In the genomic region with DNA sequence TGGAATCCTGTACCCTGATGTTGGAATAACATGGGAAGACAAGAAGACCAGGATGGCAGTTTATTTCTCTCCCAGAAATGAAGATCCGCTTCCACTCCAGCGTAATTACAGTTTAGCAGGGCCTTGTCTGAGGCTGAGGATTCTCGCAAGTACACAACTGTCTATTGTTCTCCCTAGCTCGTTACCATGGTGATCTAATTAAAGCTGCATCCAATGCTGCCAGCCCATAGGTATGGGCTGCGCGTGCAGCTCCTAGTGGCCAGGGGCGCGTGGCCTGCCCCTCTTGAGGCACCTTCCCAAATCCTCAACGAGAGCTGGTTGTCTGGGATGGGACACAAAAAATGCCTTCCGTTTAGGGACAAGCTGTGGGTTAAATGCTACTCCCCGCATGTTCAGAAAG, we compare ENCODE assay signal across 1 cellular context.
TF ChIP-seq lines count a peak whose summit lies in the region.

No MANE protein-coding gene starts in this region.

TF ChIP-seq in neural cell, 6 proteins besides CTCF, POLR2A, EP300 and RAD21:
- TF ChIP-seq, protein P1, sequence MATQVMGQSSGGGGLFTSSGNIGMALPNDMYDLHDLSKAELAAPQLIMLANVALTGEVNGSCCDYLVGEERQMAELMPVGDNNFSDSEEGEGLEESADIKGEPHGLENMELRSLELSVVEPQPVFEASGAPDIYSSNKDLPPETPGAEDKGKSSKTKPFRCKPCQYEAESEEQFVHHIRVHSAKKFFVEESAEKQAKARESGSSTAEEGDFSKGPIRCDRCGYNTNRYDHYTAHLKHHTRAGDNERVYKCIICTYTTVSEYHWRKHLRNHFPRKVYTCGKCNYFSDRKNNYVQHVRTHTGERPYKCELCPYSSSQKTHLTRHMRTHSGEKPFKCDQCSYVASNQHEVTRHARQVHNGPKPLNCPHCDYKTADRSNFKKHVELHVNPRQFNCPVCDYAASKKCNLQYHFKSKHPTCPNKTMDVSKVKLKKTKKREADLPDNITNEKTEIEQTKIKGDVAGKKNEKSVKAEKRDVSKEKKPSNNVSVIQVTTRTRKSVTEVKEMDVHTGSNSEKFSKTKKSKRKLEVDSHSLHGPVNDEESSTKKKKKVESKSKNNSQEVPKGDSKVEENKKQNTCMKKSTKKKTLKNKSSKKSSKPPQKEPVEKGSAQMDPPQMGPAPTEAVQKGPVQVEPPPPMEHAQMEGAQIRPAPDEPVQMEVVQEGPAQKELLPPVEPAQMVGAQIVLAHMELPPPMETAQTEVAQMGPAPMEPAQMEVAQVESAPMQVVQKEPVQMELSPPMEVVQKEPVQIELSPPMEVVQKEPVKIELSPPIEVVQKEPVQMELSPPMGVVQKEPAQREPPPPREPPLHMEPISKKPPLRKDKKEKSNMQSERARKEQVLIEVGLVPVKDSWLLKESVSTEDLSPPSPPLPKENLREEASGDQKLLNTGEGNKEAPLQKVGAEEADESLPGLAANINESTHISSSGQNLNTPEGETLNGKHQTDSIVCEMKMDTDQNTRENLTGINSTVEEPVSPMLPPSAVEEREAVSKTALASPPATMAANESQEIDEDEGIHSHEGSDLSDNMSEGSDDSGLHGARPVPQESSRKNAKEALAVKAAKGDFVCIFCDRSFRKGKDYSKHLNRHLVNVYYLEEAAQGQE (IDR thresholded peaks at IDR 0.05; ENCODE audit: borderline replicate concordance), result no peak
- TF ChIP-seq MXI1 (conservative IDR thresholded peaks at IDR 0.05; ENCODE audit: poor library complexity, severe bottlenecking), result no peak
- no peak for TF ChIP-seq TAF1 (IDR thresholded peaks at IDR 0.05; ENCODE audit: low read depth)
- no peak for TF ChIP-seq POLR2AphosphoS5 (IDR thresholded peaks at IDR 0.05)
- TF ChIP-seq EZH2 (IDR thresholded peaks at IDR 0.05; ENCODE audit: borderline replicate concordance, insufficient read depth, low read length, poor library complexity, severe bottlenecking), result no peak
- no peak for TF ChIP-seq SMC3 (conservative IDR thresholded peaks at IDR 0.05; ENCODE audit: poor library complexity)
